Comparison of ENCODE assay signal across 7 cellular contexts in genomic region chr3:172461530-172462138, GRCh38. TPM values are rescaled to one million over a fixed set of nuclear protein-coding genes. Genes with fewer than 3 reads are reported as not detected.
DNase-seq lines count a peak whose midpoint lies in the region; ATAC-seq and TF ChIP-seq lines count a peak whose summit lies in the region.

No MANE protein-coding gene starts in this region.

- peaks cover 3% of the 10 kb centered on the region for H3K9me3 Mint-ChIP-seq in progenitor cell of endocrine pancreas (ENCODE audit: low read depth)
- H3K9me3 Mint-ChIP-seq in stimulated activated naive CD8-positive, alpha-beta T cell treated with anti-CD3 and anti-CD28 coated beads, Interleukin-15, amount 100 ng/mL, for 72 hours, result peaks cover 0 to under 1% of the 10 kb centered on the region in 2 donors

- no peak overlapping the region for H3K27ac Mint-ChIP-seq in progenitor cell of endocrine pancreas
- no peak overlapping the region for H3K27ac Mint-ChIP-seq in stimulated activated naive CD8-positive, alpha-beta T cell treated with anti-CD3 and anti-CD28 coated beads, Interleukin-15, amount 100 ng/mL, for 72 hours

- H3K4me3 Mint-ChIP-seq in progenitor cell of endocrine pancreas (ENCODE audit: low read depth), result no peak overlapping the region
- H3K4me3 Mint-ChIP-seq in stimulated activated naive CD8-positive, alpha-beta T cell treated with anti-CD3 and anti-CD28 coated beads, Interleukin-15, amount 100 ng/mL, for 72 hours, result no peak overlapping the region

- peaks cover 1% of the 10 kb centered on the region for H3K4me1 Mint-ChIP-seq in progenitor cell of endocrine pancreas (ENCODE audit: low read depth)
- H3K4me1 Mint-ChIP-seq in stimulated activated naive CD8-positive, alpha-beta T cell treated with anti-CD3 and anti-CD28 coated beads, Interleukin-15, amount 100 ng/mL, for 72 hours, result no peaks in the 10 kb centered on the region

- DNase-seq in GM12865 (ENCODE audit: low read depth) (peak; percentile 47), OCI-M1 (lab: John Stamatoyannopoulos, UW) (peak; percentile 52), epidermal melanocyte (ENCODE audit: insufficient read length, low spot score) (peak; percentile 29), progenitor cell of endocrine pancreas (ENCODE audit: low spot score, unreplicated experiment) (no peak), NCI-H1930 (lab: John Stamatoyannopoulos, UW) (no peak)
- no peak for DNase-seq in stimulated activated naive CD8-positive, alpha-beta T cell treated with anti-CD3 and anti-CD28 coated beads, Interleukin-15, amount 100 ng/mL, for 72 hours

- peak; percentile 69 for ATAC-seq in HG03095 (IDR thresholded peaks at IDR 0.05; ENCODE audit: unreplicated experiment)
- no peak for ATAC-seq in stimulated activated naive CD8-positive, alpha-beta T cell treated with anti-CD3 and anti-CD28 coated beads, Interleukin-15, amount 100 ng/mL, for 72 hours

- TF ChIP-seq CTCF in GM12865 (IDR thresholded peaks at IDR 0.05; ENCODE audit: insufficient read depth, low read depth, low read length, missing control alignments), result peak; percentile 87
- TF ChIP-seq CTCF in progenitor cell of endocrine pancreas (IDR thresholded peaks at IDR 0.05; ENCODE audit: unreplicated experiment), result peak; percentile 80

- peaks cover 23% of the 10 kb centered on the region for H3K27me3 Mint-ChIP-seq in progenitor cell of endocrine pancreas
- peaks cover 3% of the 10 kb centered on the region for H3K27me3 Mint-ChIP-seq in stimulated activated naive CD8-positive, alpha-beta T cell treated with anti-CD3 and anti-CD28 coated beads, Interleukin-15, amount 100 ng/mL, for 72 hours

- no peak overlapping the region for H3K4me3 ChIP-seq in GM12865 (ENCODE audit: low read depth, low read length)

- H3K36me3 Mint-ChIP-seq in progenitor cell of endocrine pancreas (ENCODE audit: insufficient read depth), result no peaks in the 10 kb centered on the region

RNA-seq across cellular contexts. Expression of gene GHSR, which starts 13.4 kb away (rescaled TPM):
- not detected in 2 replicates for total RNA-seq in progenitor cell of endocrine pancreas

Comparison
In these comparisons a context has a peak if more than half of its experiments do, and no peak if none do; other contexts are left out.
1. DNase-seq: peak in GM12865 (single experiment), OCI-M1 (single experiment) and epidermal melanocyte (single experiment); none in progenitor cell of endocrine pancreas (single experiment), NCI-H1930 (0 of 2) and stimulated activated naive CD8-positive, alpha-beta T cell treated with anti-CD3 and anti-CD28 coated beads, Interleukin-15, amount 100 ng/mL, for 72 hours (0 of 2).